8 cellular contexts compared by ENCODE assay signal in genomic region chr12:53325539-53326061, GRCh38. TPM values are rescaled to one million over a fixed set of nuclear protein-coding genes. Genes with fewer than 3 reads are reported as not detected.
DNase-seq lines count a peak whose midpoint lies in the region; ATAC-seq lines count a peak whose summit lies in the region.

No MANE protein-coding gene starts in this region.

- peak; percentile 60 for DNase-seq in MG63
- DNase-seq in amygdala (lab: John Stamatoyannopoulos, UW): peak in 55 of 56 donors; percentile 20 to 92 (median 76)
- DNase-seq in hypothalamus (lab: John Stamatoyannopoulos, UW): peak in 50 of 51 donors; percentile 20 to 91 (median 73)
- DNase-seq in putamen (ENCODE audit: low spot score): peak; percentile 90
- DNase-seq in SHP77 (lab: John Stamatoyannopoulos, UW): no peak

- ATAC-seq in GM19452 (IDR thresholded peaks at IDR 0.05; ENCODE audit: unreplicated experiment): no peak
- ATAC-seq in HG03520 (IDR thresholded peaks at IDR 0.05; ENCODE audit: unreplicated experiment): no peak

- peak overlapping the region in 9 of 11 experiments; percentile 71 to 85 (median 81); a peak in 18 of 22 replicates for H3K27ac ChIP-seq in BLaER1 treated with 17β-estradiol and CSF1 and Interleukin-3, amounts not matched to agents 10 nM and 100 nM

- H3K4me2 ChIP-seq in BLaER1 treated with 17β-estradiol and CSF1 and Interleukin-3, amounts not matched to agents 10 nM and 100 nM: peak overlapping the region; percentile 81 to 99 (median 93)

- H3K9me3 ChIP-seq in BLaER1 treated with 17β-estradiol and CSF1 and Interleukin-3, amounts not matched to agents 10 nM and 100 nM (replicated peaks in 1 of 11): no peaks in the 10 kb centered on the region
- no peaks in the 10 kb centered on the region for H3K9me3 ChIP-seq in MG63

- peaks cover 16 to 26% (median 18%) of the 10 kb centered on the region in 11 experiments for H3K27me3 ChIP-seq in BLaER1 treated with 17β-estradiol and CSF1 and Interleukin-3, amounts not matched to agents 10 nM and 100 nM
- H3K27me3 ChIP-seq in MG63: no peaks in the 10 kb centered on the region

- H3K36me3 ChIP-seq in BLaER1 treated with 17β-estradiol and CSF1 and Interleukin-3, amounts not matched to agents 10 nM and 100 nM: no peaks in the 10 kb centered on the region
- H3K36me3 ChIP-seq in MG63: peaks cover 2% of the 10 kb centered on the region; the same call in 1 of the 2 replicates

- H3K9ac ChIP-seq in BLaER1 treated with 17β-estradiol and CSF1 and Interleukin-3, amounts not matched to agents 10 nM and 100 nM: peak overlapping the region; percentile 76 to 87 (median 84)

- H3K4me3 ChIP-seq in BLaER1 treated with 17β-estradiol and CSF1 and Interleukin-3, amounts not matched to agents 10 nM and 100 nM: peak overlapping the region; percentile 53 to 76 (median 66)
- peak overlapping the region; percentile 87 for H3K4me3 ChIP-seq in MG63

- peaks cover 27 to 40% (median 32%) of the 10 kb centered on the region in 10 experiments for H3K4me1 ChIP-seq in BLaER1 treated with 17β-estradiol and CSF1 and Interleukin-3, amounts not matched to agents 10 nM and 100 nM

- H4K20me1 ChIP-seq in BLaER1 treated with 17β-estradiol and CSF1 and Interleukin-3, amounts not matched to agents 10 nM and 100 nM: no peaks in the 10 kb centered on the region

RNA-seq across cellular contexts. Expression of gene AAAS, which starts 4.2 kb away (rescaled TPM):
- total RNA-seq in MG63 (2014; rRNA removed; shearing (Covaris generic); ENCODE audit: low replicate concordance): 75.6 and 114 TPM in 2 replicates

RNA-seq across cellular contexts. Expression of gene SP7, which starts 10.6 kb away (rescaled TPM):
- total RNA-seq in MG63 (2014; rRNA removed; shearing (Covaris generic); ENCODE audit: low replicate concordance): not detected in 2 replicates

RNA-seq across cellular contexts. Expression of gene MYG1, which starts 26.1 kb away (rescaled TPM):
- total RNA-seq in MG63 (2014; rRNA removed; shearing (Covaris generic); ENCODE audit: low replicate concordance): 30.8 and 42.8 TPM in 2 replicates

RNA-seq across cellular contexts. Expression of gene PFDN5, which starts 30.3 kb away (rescaled TPM):
- total RNA-seq in MG63 (2014; rRNA removed; shearing (Covaris generic); ENCODE audit: low replicate concordance): 412 and 629 TPM in 2 replicates

RNA-seq across cellular contexts. Expression of gene SP1, which starts 54.4 kb away (rescaled TPM):
- 22.3 and 26.3 TPM in 2 replicates for total RNA-seq in MG63 (2014; rRNA removed; shearing (Covaris generic); ENCODE audit: low replicate concordance)

Comparison
In these comparisons a context has a peak if more than half of its experiments do, and no peak if none do; other contexts are left out.
1. DNase-seq: peak in MG63 (single experiment), amygdala (55 of 56), hypothalamus (50 of 51) and putamen (single experiment); none in SHP77 (0 of 2).